In the genomic region with DNA sequence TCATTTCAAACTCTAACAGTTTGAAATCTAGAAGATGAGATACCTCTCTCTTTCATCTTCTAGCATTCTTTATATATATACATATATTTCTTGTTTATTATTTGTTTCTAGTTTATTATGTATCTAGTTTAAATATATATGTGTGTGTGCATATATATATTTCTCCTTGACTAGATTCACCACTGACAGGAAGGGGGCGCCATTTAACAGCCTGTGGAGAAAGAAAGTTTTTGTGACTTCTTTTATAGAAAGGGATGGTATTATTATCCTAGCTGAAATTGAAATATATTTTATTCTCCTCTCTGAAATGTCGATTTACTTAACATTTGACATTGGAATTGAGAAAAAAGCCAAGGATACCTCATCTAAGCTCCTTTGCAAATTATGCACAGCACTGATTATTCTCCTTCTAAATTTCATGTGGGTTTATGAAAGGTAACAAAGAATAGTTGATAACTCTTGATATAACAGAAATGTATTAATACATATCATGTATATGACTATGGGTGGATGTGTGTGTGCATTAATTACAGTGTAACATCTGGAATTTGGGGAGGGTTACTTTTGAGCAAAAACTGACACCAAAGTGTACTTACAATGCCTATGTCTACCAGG, we compare ENCODE assay signal across 8 cellular contexts.
DNase-seq lines count a peak whose midpoint lies in the region; ATAC-seq, FAIRE-seq and TF ChIP-seq lines count a peak whose summit lies in the region.

No MANE protein-coding gene starts in this region.

- FAIRE-seq in GM19239 (lab: Jason Lieb, UNC) = peak; percentile 14

- ATAC-seq in foreskin keratinocyte = peak; percentile 41
- no peak for ATAC-seq in HG02970 (IDR thresholded peaks at IDR 0.05; ENCODE audit: low FRiP score, unreplicated experiment)
- ATAC-seq in GM21447 (IDR thresholded peaks at IDR 0.05; ENCODE audit: unreplicated experiment) = no peak

- no peak overlapping the region for H3K27ac ChIP-seq in foreskin keratinocyte

- no peaks in the 10 kb centered on the region for H3K27me3 ChIP-seq in foreskin keratinocyte

- no peaks in the 10 kb centered on the region for H3K4me1 ChIP-seq in foreskin keratinocyte

- TF ChIP-seq CTCF in foreskin keratinocyte (conservative IDR thresholded peaks at IDR 0.05) = peak; percentile 90

- peak; percentile 44 for DNase-seq in AG20443 (ENCODE audit: low spot score)
- no peak for DNase-seq in GM19239 (ENCODE audit: insufficient read length, low spot score)
- peak; percentile 63 for DNase-seq in NCI-H345 (lab: John Stamatoyannopoulos, UW)
- peak; percentile 5 to 10 for DNase-seq in activated CD4-positive, alpha-beta T cell treated with anti-CD3 and anti-CD28 coated beads, Interleukin-2, amount 50 U/mL, for 4 hours
- DNase-seq in foreskin keratinocyte = peak in 1 of 2 donors; percentile 23
- DNase-seq in pons (ENCODE audit: low spot score) = peak; percentile 75
